In genomic region chr2:119760876-119761275, GRCh38 we compare ENCODE assay signal across 9 cellular contexts. TPM values are rescaled to one million over a fixed set of nuclear protein-coding genes. Genes with fewer than 3 reads are reported as not detected.
DNase-seq lines count a peak whose midpoint lies in the region; ATAC-seq and TF ChIP-seq lines count a peak whose summit lies in the region.
"Had no signal": no experiment of that assay in that cellular context is flagged by ENCODE, and none has a peak within 500 bp of the region (broad histone marks: within the 10 kb centered on the region; RNA-seq: fewer than 3 reads in every experiment).

No MANE protein-coding gene starts in this region.

- H3K27ac ChIP-seq in cardiac muscle cell (peak overlapping the region; percentile 24), SJSA1 (no peak overlapping the region), psoas muscle (peak overlapping the region; percentile 92)

- intact Hi-C loops in cardiac septum (cut with DNase I) (no loop called here), psoas muscle (cut with DNase I) (loop anchor here in 1 of 2 donors (5.0 kb wide), 1 partner anchor 251 kb away; the partner anchor contains the start of gene EPB41L5)

- DNase-seq in cardiac muscle cell (ENCODE audit: low read depth in 1 of 2, low spot score in 1 of 2) (peak in 1 of 2 donors; percentile 56), cardiac septum (ENCODE audit: low spot score) (no peak), SJSA1 (ENCODE audit: low read depth in 1 of 2, low spot score in 2 of 2) (no peak), fibroblast of gingiva (ENCODE audit: low read depth) (peak; percentile 48), psoas muscle (no peak)
- DNase-seq in stimulated activated naive CD4-positive, alpha-beta T cell (lab: John Stamatoyannopoulos, UW): no peak

- H3K27me3 ChIP-seq in cardiac muscle cell (no peaks in the 10 kb centered on the region), SJSA1 (replicated peaks) (no peaks in the 10 kb centered on the region), psoas muscle (ENCODE audit: insufficient read depth in 3 of 3, low read length in 2 of 3) (no peaks in the 10 kb centered on the region)
- H3K27me3 ChIP-seq: neutrophil had no signal

- H3K9me3 ChIP-seq in cardiac muscle cell (ENCODE audit: low read depth) (no peaks in the 10 kb centered on the region), SJSA1 (replicated peaks) (no peaks in the 10 kb centered on the region), psoas muscle (no peaks in the 10 kb centered on the region)
- H3K9me3 ChIP-seq: neutrophil had no signal

- 2 to 4% (median 3%) methylated on average over 5 of the region's 5 CpGs for whole genome bisulfite sequencing in psoas muscle, 3 donors

- ATAC-seq in psoas muscle (no peak), GM18873 (IDR thresholded peaks at IDR 0.05; ENCODE audit: low FRiP score, unreplicated experiment) (no peak), esophagus mucosa (no peak)

- H3K4me3 ChIP-seq in cardiac muscle cell (peak overlapping the region; percentile 78), SJSA1 (peak overlapping the region; percentile 67), psoas muscle (peak overlapping the region; percentile 92)

- H3K36me3 ChIP-seq in cardiac muscle cell: no peaks in the 10 kb centered on the region
- peaks cover 5% of the 10 kb centered on the region; the same call in 1 of the 2 replicates for H3K36me3 ChIP-seq in SJSA1
- no peaks in the 10 kb centered on the region for H3K36me3 ChIP-seq in psoas muscle (ENCODE audit: insufficient read depth in 1 of 2, low read depth in 1 of 2)
- H3K36me3 ChIP-seq: neutrophil had no signal

- H3K4me1 ChIP-seq in cardiac muscle cell (ENCODE audit: low read depth): peaks cover 20% of the 10 kb centered on the region
- H3K4me1 ChIP-seq in SJSA1 (replicated peaks): peaks cover 8% of the 10 kb centered on the region
- peaks cover 54% of the 10 kb centered on the region for H3K4me1 ChIP-seq in psoas muscle

- no peak for TF ChIP-seq CTCF in cardiac muscle cell (IDR thresholded peaks at IDR 0.05; ENCODE audit: low read depth, low read length)
- no peak for TF ChIP-seq CTCF in psoas muscle (IDR thresholded peaks at IDR 0.05)

RNA-seq across cellular contexts. Expression of gene PTPN4, which starts 1.2 kb away (rescaled TPM):
- 61.8 and 70.3 TPM in 2 replicates for total RNA-seq in cardiac muscle cell
- polyA plus RNA-seq in cardiac muscle cell: 26.3 and 48.1 TPM in 2 replicates
- total RNA-seq in cardiac septum: 35.7 TPM
- total RNA-seq in SJSA1 (2014; rRNA removed; shearing (Covaris generic)): 8.0 and 10.5 TPM in 2 replicates
- total RNA-seq in psoas muscle: 10 to 100 TPM; 17.3 to 35.4 (median 29.2) TPM
- 1 to 10 TPM; 2.1 to 8.5 (median 2.8) TPM for polyA plus RNA-seq in psoas muscle
- total RNA-seq in esophagus mucosa: 20.4 TPM
